In genomic region chr9:17052626-17053025, GRCh38 we compare ENCODE assay signal across 2 cellular contexts.
TF ChIP-seq lines count a peak whose summit lies in the region.

No MANE protein-coding gene starts in this region.

TF ChIP-seq in IMR-90, 13 proteins besides CTCF, POLR2A, EP300 and RAD21 (continued from another document):
- no peak for TF ChIP-seq NFE2L2 (IDR thresholded peaks at IDR 0.05; ENCODE audit: low read depth, low read length)
- TF ChIP-seq BHLHE40 (IDR thresholded peaks at IDR 0.05; ENCODE audit: low read depth, low read length), result no peak
- no peak for TF ChIP-seq MAZ (IDR thresholded peaks at IDR 0.05; ENCODE audit: borderline replicate concordance, low read depth, low read length)

TF ChIP-seq in WTC11, 78 proteins besides CTCF, POLR2A, EP300 and RAD21 (continued from another document):
- TF ChIP-seq ZNF281 (CRISPR knock-in tag; IDR thresholded peaks at IDR 0.05), result no peak
- no peak for TF ChIP-seq OVOL2 (CRISPR knock-in tag; IDR thresholded peaks at IDR 0.05; ENCODE audit: borderline replicate concordance)
- TF ChIP-seq SMAD3 (CRISPR knock-in tag; IDR thresholded peaks at IDR 0.05; ENCODE audit: borderline replicate concordance), result no peak
- TF ChIP-seq ATF1 (CRISPR knock-in tag; IDR thresholded peaks at IDR 0.05), result no peak
- no peak for TF ChIP-seq E2F4 (CRISPR knock-in tag; IDR thresholded peaks at IDR 0.05; ENCODE audit: borderline replicate concordance, low read depth)
- no peak for TF ChIP-seq E2F1 (CRISPR knock-in tag; IDR thresholded peaks at IDR 0.05)
